ENCODE assay signal across 1 cellular context in the genomic region with DNA sequence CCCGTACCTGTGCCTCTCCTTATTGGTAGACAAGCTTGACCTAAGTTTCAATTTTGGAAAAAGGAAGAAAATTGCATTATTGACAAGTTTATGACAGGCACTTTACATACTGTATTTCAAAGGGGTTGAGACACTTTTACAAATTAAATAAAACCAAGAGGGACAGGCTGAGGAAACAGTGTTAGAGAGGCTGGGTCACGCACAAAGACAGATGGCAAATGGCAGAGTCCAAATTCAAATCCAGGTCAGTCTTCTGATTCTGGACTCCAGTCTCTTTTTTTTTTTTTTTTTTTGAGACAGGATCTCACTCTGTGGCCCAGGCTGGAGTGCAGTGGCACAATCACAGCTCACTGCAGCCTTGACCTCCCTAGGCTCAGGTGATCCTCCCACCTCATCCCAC.
TF ChIP-seq lines count a peak whose summit lies in the region.

No MANE protein-coding gene starts in this region.

TF ChIP-seq in endothelial cell of umbilical vein, 7 proteins besides CTCF, POLR2A, EP300 and RAD21:
- no peak for TF ChIP-seq FOS (IDR thresholded peaks at IDR 0.05; ENCODE audit: borderline replicate concordance, insufficient read depth, low read length)
- TF ChIP-seq MYC (IDR thresholded peaks at IDR 0.05; ENCODE audit: low read depth, low read length): no peak
- TF ChIP-seq, protein P1, sequence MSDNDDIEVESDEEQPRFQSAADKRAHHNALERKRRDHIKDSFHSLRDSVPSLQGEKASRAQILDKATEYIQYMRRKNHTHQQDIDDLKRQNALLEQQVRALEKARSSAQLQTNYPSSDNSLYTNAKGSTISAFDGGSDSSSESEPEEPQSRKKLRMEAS (IDR thresholded peaks at IDR 0.05; ENCODE audit: insufficient read depth, insufficient read length): no peak
- no peak for TF ChIP-seq GATA2 (IDR thresholded peaks at IDR 0.05; ENCODE audit: insufficient read depth, insufficient read length, low read depth, low read length)
- TF ChIP-seq POLR2AphosphoS5 (IDR thresholded peaks at IDR 0.05; ENCODE audit: insufficient read depth, low read depth, low read length): no peak
- TF ChIP-seq JUN (IDR thresholded peaks at IDR 0.05; ENCODE audit: borderline replicate concordance, insufficient read depth, insufficient read length, low read depth): no peak
- TF ChIP-seq EZH2 (IDR thresholded peaks at IDR 0.05; ENCODE audit: borderline replicate concordance, low read depth, low read length, severe bottlenecking): no peak
